8 cellular contexts compared by ENCODE assay signal in the genomic region with DNA sequence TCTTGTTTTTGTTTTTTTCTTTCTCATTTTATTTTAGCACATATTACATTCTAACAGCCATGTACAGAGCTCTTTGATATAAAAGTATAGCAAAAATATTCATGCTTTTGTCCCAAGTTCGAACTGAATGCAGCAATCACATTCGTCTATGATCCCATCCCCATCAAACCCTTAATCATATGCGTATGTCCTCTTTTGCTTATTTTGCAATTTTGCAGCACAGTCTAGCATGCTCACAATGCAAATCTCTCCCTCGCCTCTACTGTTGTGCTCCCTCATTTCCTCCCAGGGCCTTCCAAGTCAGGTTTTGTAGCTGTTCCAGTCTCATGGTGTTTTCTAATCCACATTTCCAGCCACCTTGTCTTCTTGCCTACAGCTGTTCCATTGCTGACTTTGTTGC.
"Had no signal": no experiment of that assay in that cellular context is flagged by ENCODE, and none has a peak within 500 bp of the region (broad histone marks: within the 10 kb centered on the region; RNA-seq: fewer than 3 reads in every experiment).

No MANE protein-coding gene starts in this region.

- FAIRE-seq: G401.6, GM12878, GM12891, GM12892, GM18507, GM19239 had no signal

- DNase-seq: GDM1, GF-D8 had no signal

- H3K4me3 ChIP-seq: GM12878 had no signal

- ATAC-seq: GM12878 had no signal
